Comparison of ENCODE assay signal across 8 cellular contexts in genomic region chr10:124388823-124389612, GRCh38. TPM values are rescaled to one million over a fixed set of nuclear protein-coding genes. Genes with fewer than 3 reads are reported as not detected.
A peak's percentile ranks its signal among the peaks of the same experiment; 100 is the strongest.
DNase-seq lines count a peak whose midpoint lies in the region; ATAC-seq, FAIRE-seq and TF ChIP-seq lines count a peak whose summit lies in the region.

No MANE protein-coding gene starts in this region.

- DNase-seq in G401 (ENCODE audit: low spot score) (peak; percentile 78), H4 (ENCODE audit: low spot score) (peak; percentile 64), LoVo (ENCODE audit: low spot score) (peak; percentile 89), cardiac muscle cell (ENCODE audit: low read depth in 1 of 2, low spot score in 1 of 2) (peak; percentile 91 to 96), pancreas (peak; percentile 80 to 99 (median 94)), thyroid gland (peak; percentile 88 to 89)
- peak; percentile 97 for DNase-seq in activated naive CD8-positive, alpha-beta T cell treated with anti-CD3 and anti-CD28 coated beads, Interleukin-2, amount 50 U/mL, for 24 hours

- H3K4me2 ChIP-seq in SU-DHL-6 (ENCODE audit: low read depth, low read length, poor library complexity, severe bottlenecking), result peak overlapping the region; percentile 51

- intact Hi-C loops in pancreas (cut with DNase I) (loop anchor here in 1 of 3 donors (5.0 kb wide), 1 partner anchor 392 kb away; no protein-coding TSS in a partner anchor), thyroid gland (cut with DNase I) (no loop called here)

- H3K9ac ChIP-seq in SU-DHL-6 (ENCODE audit: low read length), result peak overlapping the region; percentile 27; the same call in 1 of the 2 replicates

- H3K36me3 ChIP-seq in SU-DHL-6 (ENCODE audit: low read length) (no peaks in the 10 kb centered on the region), cardiac muscle cell (no peaks in the 10 kb centered on the region), pancreas (no peaks in the 10 kb centered on the region), thyroid gland (no peaks in the 10 kb centered on the region)

- peak; percentile 88 for TF ChIP-seq CTCF in SU-DHL-6 (IDR thresholded peaks at IDR 0.05; ENCODE audit: insufficient read depth, low read length, poor library complexity, severe bottlenecking)
- TF ChIP-seq CTCF in cardiac muscle cell (IDR thresholded peaks at IDR 0.05; ENCODE audit: low read depth, low read length), result peak; percentile 83
- peak; percentile 97 to 99 (median 98) for TF ChIP-seq CTCF in pancreas (IDR thresholded peaks at IDR 0.05)
- TF ChIP-seq CTCF in thyroid gland (IDR thresholded peaks at IDR 0.05), result peak; percentile 65 to 99 (median 93)

- no peak for FAIRE-seq in pancreas (lab: Jason Lieb, UNC)

- H3K27me3 Mint-ChIP-seq in activated naive CD8-positive, alpha-beta T cell treated with anti-CD3 and anti-CD28 coated beads, Interleukin-2, amount 50 U/mL, for 24 hours, result peaks cover 2% of the 10 kb centered on the region

- no peak overlapping the region for H3K4me3 Mint-ChIP-seq in activated naive CD8-positive, alpha-beta T cell treated with anti-CD3 and anti-CD28 coated beads, Interleukin-2, amount 50 U/mL, for 24 hours

- no peaks in the 10 kb centered on the region for H3K79me2 ChIP-seq in SU-DHL-6 (ENCODE audit: insufficient read depth, low read length)

- H4K20me1 ChIP-seq in SU-DHL-6 (ENCODE audit: low read depth, low read length), result no peaks in the 10 kb centered on the region

- in situ Hi-C loops in G401 (cut with HindIII; ENCODE audit: low sequenced_read_pairs), result no loop called here

- peak; percentile 90 for ATAC-seq in activated naive CD8-positive, alpha-beta T cell treated with anti-CD3 and anti-CD28 coated beads, Interleukin-2, amount 50 U/mL, for 24 hours
- peak; percentile 99 to 100 (median 99) for ATAC-seq in pancreas

- no peak overlapping the region for H3K4me3 ChIP-seq in SU-DHL-6 (ENCODE audit: insufficient read depth, low read length, poor library complexity, severe bottlenecking)
- peak overlapping the region; percentile 23 for H3K4me3 ChIP-seq in cardiac muscle cell
- peak overlapping the region; percentile 14 to 63 (median 32) for H3K4me3 ChIP-seq in pancreas
- peak overlapping the region in 2 of 3 donors; percentile 21 to 47 for H3K4me3 ChIP-seq in thyroid gland (replicated peaks in 1 of 3)

- no peaks in the 10 kb centered on the region for H3K27me3 ChIP-seq in SU-DHL-6 (ENCODE audit: low read length)
- H3K27me3 ChIP-seq in cardiac muscle cell, result peaks cover 7% of the 10 kb centered on the region
- H3K27me3 ChIP-seq in pancreas, result no peaks in the 10 kb centered on the region
- no peaks in the 10 kb centered on the region for H3K27me3 ChIP-seq in thyroid gland

- 5 to 6% methylated on average over 70 to 74 of the region's 74 CpGs for WGBS in pancreas, 2 donors
- 2 to 4% methylated on average over 26 to 33 of the region's 74 CpGs for WGBS in thyroid gland, 2 donors

- H3K4me1 Mint-ChIP-seq in activated naive CD8-positive, alpha-beta T cell treated with anti-CD3 and anti-CD28 coated beads, Interleukin-2, amount 50 U/mL, for 24 hours, result no peaks in the 10 kb centered on the region

- H2AFZ ChIP-seq in SU-DHL-6 (ENCODE audit: low read depth, low read length, severe bottlenecking), result peak overlapping the region; percentile 96

- H3K9me3 ChIP-seq in SU-DHL-6 (ENCODE audit: insufficient read depth, low read length), result no peaks in the 10 kb centered on the region
- no peaks in the 10 kb centered on the region for H3K9me3 ChIP-seq in cardiac muscle cell (ENCODE audit: low read depth)
- no peaks in the 10 kb centered on the region for H3K9me3 ChIP-seq in pancreas
- H3K9me3 ChIP-seq in thyroid gland, result no peaks in the 10 kb centered on the region

- no peak overlapping the region for H3K27ac Mint-ChIP-seq in activated naive CD8-positive, alpha-beta T cell treated with anti-CD3 and anti-CD28 coated beads, Interleukin-2, amount 50 U/mL, for 24 hours

- H3K36me3 Mint-ChIP-seq in activated naive CD8-positive, alpha-beta T cell treated with anti-CD3 and anti-CD28 coated beads, Interleukin-2, amount 50 U/mL, for 24 hours (ENCODE audit: low read depth), result no peaks in the 10 kb centered on the region

- H3K4me1 ChIP-seq in cardiac muscle cell (ENCODE audit: low read depth) (no peaks in the 10 kb centered on the region), pancreas (no peaks in the 10 kb centered on the region), thyroid gland (peaks cover 5 to 6% of the 10 kb centered on the region in 2 donors)

- TF ChIP-seq POLR2A in thyroid gland (IDR thresholded peaks at IDR 0.05), result no peak

- peaks cover 7% of the 10 kb centered on the region for H3K9me3 Mint-ChIP-seq in activated naive CD8-positive, alpha-beta T cell treated with anti-CD3 and anti-CD28 coated beads, Interleukin-2, amount 50 U/mL, for 24 hours

- H3F3A ChIP-seq in SU-DHL-6 (ENCODE audit: insufficient read depth), result no peaks in the 10 kb centered on the region

- H3K27ac ChIP-seq in SU-DHL-6 (ENCODE audit: low read depth, low read length) (no peak overlapping the region), cardiac muscle cell (no peak overlapping the region), pancreas (no peak overlapping the region), thyroid gland (no peak overlapping the region)

- H3K9me2 ChIP-seq in SU-DHL-6 (replicated peaks; ENCODE audit: insufficient read depth, low read length), result no peaks in the 10 kb centered on the region

RNA-seq across cellular contexts. Expression of gene OAT, which starts 29.7 kb away (rescaled TPM):
- total RNA-seq in G401 (2014; rRNA removed; shearing (Covaris generic)), result 193 and 244 TPM in 2 replicates
- 198 and 200 TPM in 2 replicates for total RNA-seq in H4 (2014; rRNA removed; shearing (Covaris generic))
- 22.2 and 30.8 TPM in 2 replicates for total RNA-seq in cardiac muscle cell
- polyA plus RNA-seq in cardiac muscle cell, result 46.7 and 80.4 TPM in 2 replicates
- 10 to 100 TPM; 11.9 to 24.2 (median 20.5) TPM for total RNA-seq in pancreas
- 10 to 100 TPM in 1 of 2 donors, 1 to 10 TPM in 1; 9.9 to 35.5 TPM for polyA plus RNA-seq in pancreas
- total RNA-seq in thyroid gland, result 100 to 1,000 TPM in 1 of 4 donors, 10 to 100 TPM in 3; 75.3 to 111 (median 95.8) TPM
